ENCODE assay signal across 5 cellular contexts in the genomic region with DNA sequence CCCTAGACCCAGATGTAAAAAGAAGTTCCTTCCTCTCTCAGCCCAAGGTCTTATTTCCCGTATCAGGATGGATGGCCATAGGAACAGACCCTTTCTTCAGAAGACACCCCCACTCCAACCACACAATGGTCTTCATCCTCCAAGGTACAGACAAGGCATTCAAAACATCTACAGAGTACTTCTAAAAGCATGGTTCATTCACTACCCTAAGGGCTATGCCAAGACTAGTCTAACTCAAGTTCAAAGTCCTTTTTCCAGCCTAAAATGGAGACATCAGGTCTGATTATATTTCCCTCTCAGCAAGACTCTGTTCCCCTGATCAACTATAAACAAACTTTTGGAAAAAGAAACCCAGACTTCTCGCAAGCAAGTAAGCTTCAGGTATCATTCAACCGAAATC.
"Had no signal": no experiment of that assay in that cellular context is flagged by ENCODE, and none has a peak within 500 bp of the region (broad histone marks: within the 10 kb centered on the region; RNA-seq: fewer than 3 reads in every experiment).

No MANE protein-coding gene starts in this region.

- DNase-seq: H9, HCEC 1CT, KBM-7 had no signal

- H3K27ac Mint-ChIP-seq: GM23338, H9, IgD-negative memory B cell had no signal

- H2AFZ ChIP-seq: GM23338 had no signal

- H3K4me3 Mint-ChIP-seq: GM23338, H9, IgD-negative memory B cell had no signal

- H3K4me3 ChIP-seq: GM23338 had no signal

- ATAC-seq: GM23338 had no signal

- H3K4me2 ChIP-seq: GM23338 had no signal

- H3K36me3 Mint-ChIP-seq: IgD-negative memory B cell had no signal
